21 cellular contexts compared by ENCODE assay signal in the genomic region with DNA sequence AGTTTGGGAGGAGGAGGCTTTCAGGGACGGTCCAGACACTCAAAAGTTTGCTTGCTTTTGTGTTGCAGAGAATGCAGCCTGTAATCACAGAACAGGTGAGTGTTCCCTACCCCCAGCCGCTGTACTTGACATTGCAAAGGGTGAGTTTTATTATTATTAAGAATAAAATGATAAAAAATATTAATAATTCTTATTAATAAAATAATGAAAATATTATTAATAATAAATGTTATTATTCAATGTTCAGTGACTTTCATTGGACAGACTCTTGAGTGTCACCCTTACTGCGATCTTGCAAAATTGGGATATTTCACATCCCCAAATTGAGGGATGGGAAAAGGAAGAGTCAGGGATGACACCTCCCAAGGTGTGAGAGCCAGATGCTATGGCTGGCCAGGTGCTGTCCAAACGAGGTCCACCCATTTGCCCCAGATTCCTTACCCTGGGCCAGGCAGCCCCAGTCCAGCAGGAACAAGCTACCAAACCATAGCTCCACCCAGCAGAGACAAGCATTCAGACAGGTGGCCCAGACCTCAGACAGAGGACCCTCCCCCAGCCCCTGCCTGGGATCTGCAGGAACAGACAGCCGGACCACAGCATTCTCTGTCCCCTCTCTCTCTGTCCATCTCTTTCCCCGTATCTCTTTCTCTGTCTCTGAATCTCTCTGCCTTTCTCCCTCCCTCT. TPM values are rescaled to one million over a fixed set of nuclear protein-coding genes. Genes with fewer than 3 reads are reported as not detected.
"Had no signal": no experiment of that assay in that cellular context is flagged by ENCODE, and none has a peak within 500 bp of the region (broad histone marks: within the 10 kb centered on the region; RNA-seq: fewer than 3 reads in every experiment).

No MANE protein-coding gene starts in this region.

- H3K4me1 Mint-ChIP-seq: brain had no signal

- ATAC-seq: activated CD8-positive, alpha-beta memory T cell treated with anti-CD3 and anti-CD28 coated beads, Interleukin-2, amount 10 ng/mL, durations not matched to agents 7 days and 5 days; left lung; mucosa of descending colon had no signal

- H3K27me3 Mint-ChIP-seq: activated CD4-positive, alpha-beta memory T cell treated with anti-CD3 and anti-CD28 coated beads, Interleukin-2, amount 10 ng/mL, durations not matched to agents 7 days and 5 days; activated CD8-positive, alpha-beta memory T cell treated with anti-CD3 and anti-CD28 coated beads, Interleukin-2, amount 10 ng/mL, durations not matched to agents 7 days and 5 days; naive B cell had no signal

- H3K27ac ChIP-seq: coronary artery, left lung, parathyroid adenoma, sigmoid colon, tibial artery, WERI-Rb-1 had no signal

- FAIRE-seq: frontal cortex, keratinocyte had no signal

- H3K9ac ChIP-seq: parathyroid adenoma had no signal

- H3K4me3 ChIP-seq: coronary artery, left lung, mucosa of descending colon, sigmoid colon, tibial artery had no signal

- H3K27ac Mint-ChIP-seq: activated CD4-positive, alpha-beta memory T cell treated with anti-CD3 and anti-CD28 coated beads, Interleukin-2, amount 10 ng/mL, durations not matched to agents 7 days and 5 days; activated CD8-positive, alpha-beta memory T cell treated with anti-CD3 and anti-CD28 coated beads, Interleukin-2, amount 10 ng/mL, durations not matched to agents 7 days and 5 days; brain had no signal

- DNase-seq: activated CD4-positive, alpha-beta memory T cell treated with anti-CD3 and anti-CD28 coated beads, Interleukin-2, amount 10 ng/mL, durations not matched to agents 7 days and 5 days; activated CD4-positive, alpha-beta T cell treated with anti-CD3 and anti-CD28 coated beads for 4 hours; activated CD8-positive, alpha-beta memory T cell treated with anti-CD3 and anti-CD28 coated beads, Interleukin-2, amount 10 ng/mL, durations not matched to agents 7 days and 5 days; activated naive CD4-positive, alpha-beta T cell; caudate nucleus; left lung; mammary epithelial cell; naive B cell; sigmoid colon; stimulated activated CD4-positive, alpha-beta T cell treated with anti-CD3 and anti-CD28 coated beads, Interleukin-4, amount 100 ng/mL, for 4 hours; stimulated activated naive CD4-positive, alpha-beta T cell; T-helper 2 cell; tibial artery; WERI-Rb-1 had no signal

- H3K4me1 ChIP-seq: left lung, parathyroid adenoma, sigmoid colon, tibial artery had no signal

- H3K4me3 Mint-ChIP-seq: activated CD4-positive, alpha-beta memory T cell treated with anti-CD3 and anti-CD28 coated beads, Interleukin-2, amount 10 ng/mL, durations not matched to agents 7 days and 5 days; activated CD8-positive, alpha-beta memory T cell treated with anti-CD3 and anti-CD28 coated beads, Interleukin-2, amount 10 ng/mL, durations not matched to agents 7 days and 5 days; brain had no signal

RNA-seq across cellular contexts. Expression of a gene that starts 22.4 kb away (rescaled TPM):
- total RNA-seq: mammary epithelial cell, renal cortical epithelial cell had no signal
- polyA plus RNA-seq: keratinocyte, mammary epithelial cell had no signal
